Comparison of ENCODE assay signal across 8 cellular contexts in the genomic region with DNA sequence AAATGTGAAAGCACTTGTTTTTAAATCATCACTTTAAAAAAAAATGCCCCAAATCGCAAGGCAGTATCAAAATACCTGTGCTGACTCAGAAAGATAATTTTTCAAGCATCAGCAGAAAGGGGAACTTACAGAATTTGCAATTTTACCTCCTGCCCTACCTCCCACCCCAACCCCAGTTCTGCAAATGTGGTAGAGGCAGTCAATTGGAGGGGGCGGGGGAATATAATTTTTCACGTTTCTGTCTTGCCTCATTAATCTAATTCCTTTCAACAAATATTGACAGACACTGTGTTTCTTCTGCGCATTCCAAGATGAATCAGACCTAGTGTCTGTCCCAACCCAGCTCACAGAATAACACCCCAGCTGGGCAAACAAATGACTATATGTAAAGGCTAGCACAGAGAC.
DNase-seq lines count a peak whose midpoint lies in the region; ATAC-seq, FAIRE-seq and TF ChIP-seq lines count a peak whose summit lies in the region.

No MANE protein-coding gene starts in this region.

- H3K36me3 ChIP-seq in small intestine (ENCODE audit: control insufficient read depth in 2 of 2, insufficient read depth in 2 of 2, low read length in 2 of 2): no peaks in the 10 kb centered on the region

- FAIRE-seq in small intestine (lab: Jason Lieb, UNC): no peak

- H3K9me3 ChIP-seq in small intestine (ENCODE audit: control insufficient read depth, low read depth): no peaks in the 10 kb centered on the region

- 47 to 70% (median 69%) methylated on average over 4 of the region's 4 CpGs for WGBS in small intestine, 3 donors

- ATAC-seq in GM18498 (IDR thresholded peaks at IDR 0.05; ENCODE audit: unreplicated experiment) (peak; percentile 76), GM19468 (IDR thresholded peaks at IDR 0.05; ENCODE audit: extremely low read depth, unreplicated experiment) (peak; percentile 36), HG03432 (IDR thresholded peaks at IDR 0.05; ENCODE audit: unreplicated experiment) (peak; percentile 86), foreskin keratinocyte (peak; percentile 48)

- H3K27ac ChIP-seq in foreskin keratinocyte (no peak overlapping the region), small intestine (ENCODE audit: low read depth in 1 of 2, low read length in 1 of 2) (no peak overlapping the region)

- H3K4me3 ChIP-seq in small intestine (ENCODE audit: low read depth in 1 of 2, low read length in 2 of 2): no peak overlapping the region

- no peak for TF ChIP-seq CTCF in foreskin keratinocyte (conservative IDR thresholded peaks at IDR 0.05)

- H3K4me1 ChIP-seq in foreskin keratinocyte (peaks cover 6% of the 10 kb centered on the region), small intestine (ENCODE audit: control insufficient read depth in 2 of 2, insufficient read depth in 1 of 2, low read depth in 1 of 2, low read length in 1 of 2) (peaks cover 0 to 2% of the 10 kb centered on the region in 2 donors)

- H3K27me3 ChIP-seq in foreskin keratinocyte (no peaks in the 10 kb centered on the region), small intestine (ENCODE audit: control insufficient read depth in 2 of 2, insufficient read depth in 2 of 2, low read length in 2 of 2) (no peaks in the 10 kb centered on the region)

- DNase-seq in foreskin keratinocyte (peak; percentile 48 to 57), GF-D8 (lab: John Stamatoyannopoulos, UW) (no peak), small intestine (no peak), GDM1 (lab: John Stamatoyannopoulos, UW) (no peak), NCI-H128 (lab: John Stamatoyannopoulos, UW; ENCODE audit: unreplicated experiment) (no peak)

Comparison
In these comparisons a context has a peak if more than half of its experiments do, and no peak if none do; other contexts are left out.
1. ATAC-seq: peak in every context shown above with its lines; median percentile 86 in HG03432; 76 in GM18498; 48 in foreskin keratinocyte; 36 in GM19468.
2. DNase-seq: peak in foreskin keratinocyte (2 of 2); none in GF-D8 (single experiment), small intestine (single experiment), GDM1 (single experiment) and NCI-H128 (single experiment).